In genomic region chr15:72227192-72227586, GRCh38 we compare ENCODE assay signal across 8 cellular contexts. TPM values are rescaled to one million over a fixed set of nuclear protein-coding genes. Genes with fewer than 3 reads are reported as not detected.
DNase-seq lines count a peak whose midpoint lies in the region; ATAC-seq and TF ChIP-seq lines count a peak whose summit lies in the region.

No MANE protein-coding gene starts in this region.

- H3K27me3 Mint-ChIP-seq in activated CD4-positive, alpha-beta memory T cell treated with anti-CD3 and anti-CD28 coated beads for 36 hours, result no peaks in the 10 kb centered on the region

- H3K9me3 ChIP-seq in A673 (ENCODE audit: low read depth, low read length, poor library complexity, severe bottlenecking) (no peaks in the 10 kb centered on the region), skeletal muscle satellite cell (replicated peaks; ENCODE audit: low read length) (no peaks in the 10 kb centered on the region)

- H3K27me3 ChIP-seq in A673 (replicated peaks; ENCODE audit: insufficient read depth, low read depth, low read length, poor library complexity) (no peaks in the 10 kb centered on the region), skeletal muscle satellite cell (ENCODE audit: control insufficient read depth, insufficient read depth, low read length) (no peaks in the 10 kb centered on the region)

- peak overlapping the region; percentile 91 for H3K4me3 ChIP-seq in A673 (ENCODE audit: low read depth, low read length, poor library complexity, severe bottlenecking)
- peak overlapping the region; percentile 76 for H3K4me3 ChIP-seq in epithelial cell of proximal tubule (ENCODE audit: low read depth, low read length)
- H3K4me3 ChIP-seq in skeletal muscle satellite cell (ENCODE audit: low read length), result peak overlapping the region; percentile 90

- intact Hi-C loops in A673 (cut with micrococcal nuclease; ENCODE audit: unreplicated experiment), result no loop called here
- intact Hi-C loops in activated CD4-positive, alpha-beta memory T cell treated with anti-CD3 and anti-CD28 coated beads for 36 hours (cut with micrococcal nuclease), result loop anchor here (1.0 to 5.0 kb wide), 3 partner anchors 22 to 150 kb away; partner anchors contain the start of gene HEXA

- no TSS peak for BruUV-seq in A673 (replicated peaks; lab: Mats Ljungman, UMichigan)

- H3K36me3 Mint-ChIP-seq in activated CD4-positive, alpha-beta memory T cell treated with anti-CD3 and anti-CD28 coated beads for 36 hours, result peaks cover 68% of the 10 kb centered on the region

- peaks cover 48% of the 10 kb centered on the region for H3K4me1 ChIP-seq in A673 (ENCODE audit: insufficient read depth, low read length, poor library complexity, severe bottlenecking)
- H3K4me1 ChIP-seq in skeletal muscle satellite cell (ENCODE audit: control insufficient read depth, insufficient read depth, low read length), result peaks cover 52% of the 10 kb centered on the region

- H3K9me3 Mint-ChIP-seq in activated CD4-positive, alpha-beta memory T cell treated with anti-CD3 and anti-CD28 coated beads for 36 hours, result no peaks in the 10 kb centered on the region

- peak overlapping the region; percentile 92 for H3K27ac ChIP-seq in A673 (ENCODE audit: low read depth, low read length, poor library complexity, severe bottlenecking)

- DNase-seq in A673 (ENCODE audit: low spot score) (peak; percentile 26), HT1080 (ENCODE audit: low read depth) (peak; percentile 85), epithelial cell of proximal tubule (ENCODE audit: low read depth) (peak; percentile 68), NCI-H345 treated with DMSO at 0.1 percent for 48 hours (lab: John Stamatoyannopoulos, UW; ENCODE audit: unreplicated experiment) (no peak)
- DNase-seq in activated CD4-positive, alpha-beta memory T cell treated with anti-CD3 and anti-CD28 coated beads for 36 hours, result peak; percentile 83

- ATAC-seq in GM21619 (IDR thresholded peaks at IDR 0.05; ENCODE audit: unreplicated experiment) (no peak), HG03025 (IDR thresholded peaks at IDR 0.05; ENCODE audit: low FRiP score, unreplicated experiment) (no peak)

- POLR2A ChIA-PET in A673 (lab: Charles Lee; ENCODE audit: low non-redundant PET), result interaction anchor here (0.8 kb wide), 1 partner anchor 9 kb away, joined by 4 read pairs; no protein-coding TSS in a partner anchor
- POLR2A ChIA-PET in activated CD4-positive, alpha-beta memory T cell treated with anti-CD3 and anti-CD28 coated beads for 36 hours (lab: Charles Lee), result interaction anchor here (0.8 to 5.5 kb wide), 18 partner anchors 11 to 327 kb away, joined by 3 to 77 read pairs (median 7); partner anchors contain the start of genes ARIH1, HEXA, MYO9A and SENP8

- TF ChIP-seq CTCF in A673 (conservative IDR thresholded peaks at IDR 0.05; ENCODE audit: low read depth, low read length), result no peak
- no peak for TF ChIP-seq CTCF in epithelial cell of proximal tubule (conservative IDR thresholded peaks at IDR 0.05; ENCODE audit: low read depth, low read length)

- peak overlapping the region; percentile 87 for H3K9ac ChIP-seq in skeletal muscle satellite cell (ENCODE audit: low read depth, low read length)

- peak overlapping the region; percentile 87 for H3K4me2 ChIP-seq in skeletal muscle satellite cell (ENCODE audit: low read length)

- H3K4me3 Mint-ChIP-seq in activated CD4-positive, alpha-beta memory T cell treated with anti-CD3 and anti-CD28 coated beads for 36 hours, result peak overlapping the region; percentile 94

- peak overlapping the region; percentile 96 for H3K27ac Mint-ChIP-seq in activated CD4-positive, alpha-beta memory T cell treated with anti-CD3 and anti-CD28 coated beads for 36 hours

- H3K36me3 ChIP-seq in A673 (ENCODE audit: insufficient read depth, low read length, poor library complexity, severe bottlenecking), result peaks cover 33% of the 10 kb centered on the region
- peaks cover 40% of the 10 kb centered on the region for H3K36me3 ChIP-seq in skeletal muscle satellite cell (ENCODE audit: insufficient read depth, low read length)

- peaks cover 48% of the 10 kb centered on the region for H3K4me1 Mint-ChIP-seq in activated CD4-positive, alpha-beta memory T cell treated with anti-CD3 and anti-CD28 coated beads for 36 hours (ENCODE audit: low read depth)

- CTCF ChIA-PET in A673 (lab: Charles Lee), result no interaction called here
- CTCF ChIA-PET in activated CD4-positive, alpha-beta memory T cell treated with anti-CD3 and anti-CD28 coated beads for 36 hours (lab: Charles Lee), result interaction anchor here (1.0 to 8.9 kb wide), 12 partner anchors 11 to 373 kb away, joined by 3 to 65 read pairs (median 8); partner anchors contain the start of genes ARIH1, GRAMD2A and HEXA

RNA-seq across cellular contexts. Expression of gene PKM, which starts 3.8 kb away (rescaled TPM):
- total RNA-seq in A673 (2021), result 1,606 and 1,955 TPM in 2 replicates
- total RNA-seq in HT1080 (2014; rRNA removed; shearing (Covaris generic)), result 2,547 and 2,922 TPM in 2 replicates
- 2,130 and 2,166 TPM in 2 replicates for polyA plus RNA-seq in HT1080 (2015; cell fraction: cytosol; rRNA removed)
- polyA plus RNA-seq in HT1080 (2015; cell fraction: nucleus; rRNA removed), result 4,384 and 4,479 TPM in 2 replicates
- 1,000 to 10,000 TPM; 2,032 to 2,053 TPM for total RNA-seq in activated CD4-positive, alpha-beta memory T cell treated with anti-CD3 and anti-CD28 coated beads for 36 hours
- total RNA-seq in epithelial cell of proximal tubule, result 1,902 and 2,237 TPM in 2 replicates
- total RNA-seq in skeletal muscle satellite cell (2012; rRNA removed), result 1,778 and 1,979 TPM in 2 replicates

RNA-seq across cellular contexts. Expression of gene GRAMD2A, which starts 29.6 kb away (rescaled TPM):
- total RNA-seq in A673 (2021) (0.20 and 0.43 TPM in 2 replicates), epithelial cell of proximal tubule (1.8 and 5.0 TPM in 2 replicates)
- not detected in 2 replicates for total RNA-seq in HT1080 (2014; rRNA removed; shearing (Covaris generic))
- polyA plus RNA-seq in HT1080 (2015; cell fraction: cytosol; rRNA removed), result 0.22 TPM in 1 of 2 replicates, not detected in the other
- not detected in 2 replicates for polyA plus RNA-seq in HT1080 (2015; cell fraction: nucleus; rRNA removed)
- not detected for total RNA-seq in activated CD4-positive, alpha-beta memory T cell treated with anti-CD3 and anti-CD28 coated beads for 36 hours
- under 0.01 TPM in 1 of 2 replicates, not detected in the other for total RNA-seq in skeletal muscle satellite cell (2012; rRNA removed)

RNA-seq across cellular contexts. Expression of gene PARP6, which starts 45.2 kb away (rescaled TPM):
- total RNA-seq in A673 (2021) (68.0 and 71.4 TPM in 2 replicates), epithelial cell of proximal tubule (14.7 and 16.0 TPM in 2 replicates)
- total RNA-seq in HT1080 (2014; rRNA removed; shearing (Covaris generic)), result 21.9 and 27.4 TPM in 2 replicates
- 13.7 and 17.2 TPM in 2 replicates for polyA plus RNA-seq in HT1080 (2015; cell fraction: cytosol; rRNA removed)
- 102 and 116 TPM in 2 replicates for polyA plus RNA-seq in HT1080 (2015; cell fraction: nucleus; rRNA removed)
- total RNA-seq in activated CD4-positive, alpha-beta memory T cell treated with anti-CD3 and anti-CD28 coated beads for 36 hours, result 10 to 100 TPM; 42.8 to 44.5 TPM
- 10.4 and 14.2 TPM in 2 replicates for total RNA-seq in skeletal muscle satellite cell (2012; rRNA removed)
